In the genomic region with DNA sequence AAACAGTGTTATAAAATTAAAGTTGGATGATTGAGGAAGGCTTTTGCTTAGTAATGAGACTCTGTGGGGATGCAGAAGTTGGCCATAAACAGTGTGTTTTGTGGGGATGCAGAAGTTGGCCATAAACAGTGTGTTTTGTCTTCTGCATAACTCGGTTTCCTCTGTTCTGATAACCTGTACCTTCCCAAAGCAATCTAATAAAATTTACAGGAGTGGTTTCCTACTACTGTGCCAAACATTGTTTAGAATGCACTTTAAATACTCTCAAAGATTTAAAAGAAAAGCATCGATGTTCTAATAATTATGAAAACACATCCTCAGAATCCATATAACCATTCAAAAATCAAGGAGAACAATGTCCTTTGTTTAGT, we compare ENCODE assay signal across 9 cellular contexts.
"Had no signal": no experiment of that assay in that cellular context is flagged by ENCODE, and none has a peak within 500 bp of the region (broad histone marks: within the 10 kb centered on the region; RNA-seq: fewer than 3 reads in every experiment).

No MANE protein-coding gene starts in this region.

- H3K4me1 ChIP-seq: tibial artery, vagina had no signal

- H3K36me3 ChIP-seq: tibial artery, upper lobe of right lung, vagina had no signal

- H3K9me3 ChIP-seq: tibial artery, upper lobe of right lung, vagina had no signal

- DNase-seq: dorsolateral prefrontal cortex; effector CD8-positive, alpha-beta T cell; posterior cingulate gyrus; stimulated activated CD4-positive, alpha-beta T cell treated with anti-CD3 and anti-CD28 coated beads, Interleukin-2, amount 100 ng/mL, for 48 hours; stimulated activated naive CD4-positive, alpha-beta T cell treated with Interleukin-2 at 50 U/mL for 16 hours; tibial artery; upper lobe of right lung had no signal

- H3K27ac ChIP-seq: coronary artery, tibial artery, upper lobe of right lung, vagina had no signal

- H3K4me3 ChIP-seq: coronary artery, dorsolateral prefrontal cortex, tibial artery, upper lobe of right lung, vagina had no signal

- H3K27me3 ChIP-seq: dorsolateral prefrontal cortex, tibial artery, upper lobe of right lung, vagina had no signal
